In the genomic region with DNA sequence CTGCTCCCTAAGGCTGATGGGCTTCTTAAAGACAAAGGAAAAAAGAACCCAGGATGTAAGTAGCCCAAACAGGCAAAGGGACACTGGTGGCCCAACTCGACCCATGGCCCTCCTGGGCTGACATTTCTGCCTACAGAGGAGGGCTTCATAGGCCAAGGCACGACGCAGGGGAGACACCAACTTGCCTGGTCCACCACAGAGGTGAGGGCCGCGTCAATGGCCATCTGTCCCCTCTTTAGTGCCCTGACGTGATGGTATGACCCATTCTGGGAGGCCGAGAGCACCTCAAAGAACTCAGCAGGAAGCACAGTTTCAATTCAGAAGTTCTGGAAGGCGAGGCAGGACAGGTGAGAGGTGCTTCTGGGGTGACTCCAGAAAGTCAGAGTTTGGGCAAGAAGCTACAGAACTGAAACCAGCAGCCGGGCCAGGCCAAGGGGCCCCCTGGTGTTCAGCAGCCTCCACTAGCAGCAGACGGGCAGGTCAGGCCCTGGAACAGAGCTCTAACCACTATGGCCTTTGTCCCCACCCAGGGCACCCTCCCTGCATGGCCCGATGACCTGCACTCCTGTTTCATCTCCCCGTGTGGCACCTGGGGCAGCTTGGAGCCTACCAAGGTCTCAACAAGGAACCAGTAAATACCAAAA, we compare ENCODE assay signal across 1 cellular context.
TF ChIP-seq lines count a peak whose summit lies in the region.

No MANE protein-coding gene starts in this region.

TF ChIP-seq in IMR-90, 13 proteins besides CTCF, POLR2A, EP300 and RAD21:
- TF ChIP-seq NFE2L2 (IDR thresholded peaks at IDR 0.05; ENCODE audit: low read depth, low read length) (no peak), SMC3 (IDR thresholded peaks at IDR 0.05; ENCODE audit: low read depth, low read length) (no peak), RFX5 (IDR thresholded peaks at IDR 0.05; ENCODE audit: low read depth, low read length) (no peak), MAFK (IDR thresholded peaks at IDR 0.05; ENCODE audit: low read depth, low read length) (no peak), USF2 (IDR thresholded peaks at IDR 0.05; ENCODE audit: low read depth, low read length) (no peak), RCOR1 (IDR thresholded peaks at IDR 0.05; ENCODE audit: insufficient replicate concordance, low read length) (no peak), MAZ (IDR thresholded peaks at IDR 0.05; ENCODE audit: borderline replicate concordance, low read depth, low read length) (no peak), FOS (IDR thresholded peaks at IDR 0.05; ENCODE audit: low read depth, low read length) (no peak), CEBPB (IDR thresholded peaks at IDR 0.05; ENCODE audit: low read depth, low read length) (no peak), CHD1 (IDR thresholded peaks at IDR 0.05; ENCODE audit: low read depth, low read length) (no peak), MXI1 (IDR thresholded peaks at IDR 0.05; ENCODE audit: borderline replicate concordance, low read depth, low read length) (no peak), BHLHE40 (IDR thresholded peaks at IDR 0.05; ENCODE audit: low read depth, low read length) (no peak)
- TF ChIP-seq, protein P1, sequence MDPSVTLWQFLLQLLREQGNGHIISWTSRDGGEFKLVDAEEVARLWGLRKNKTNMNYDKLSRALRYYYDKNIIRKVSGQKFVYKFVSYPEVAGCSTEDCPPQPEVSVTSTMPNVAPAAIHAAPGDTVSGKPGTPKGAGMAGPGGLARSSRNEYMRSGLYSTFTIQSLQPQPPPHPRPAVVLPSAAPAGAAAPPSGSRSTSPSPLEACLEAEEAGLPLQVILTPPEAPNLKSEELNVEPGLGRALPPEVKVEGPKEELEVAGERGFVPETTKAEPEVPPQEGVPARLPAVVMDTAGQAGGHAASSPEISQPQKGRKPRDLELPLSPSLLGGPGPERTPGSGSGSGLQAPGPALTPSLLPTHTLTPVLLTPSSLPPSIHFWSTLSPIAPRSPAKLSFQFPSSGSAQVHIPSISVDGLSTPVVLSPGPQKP (IDR thresholded peaks at IDR 0.05; ENCODE audit: borderline replicate concordance, low read depth, low read length) = no peak
TF ChIP-seq in IMR-90: peak in this region for 0.
